8 cellular contexts compared by ENCODE assay signal in genomic region chr1:151837841-151838490, GRCh38. TPM values are rescaled to one million over a fixed set of nuclear protein-coding genes. Genes with fewer than 3 reads are reported as not detected.
DNase-seq lines count a peak whose midpoint lies in the region; ATAC-seq and TF ChIP-seq lines count a peak whose summit lies in the region.

No MANE protein-coding gene starts in this region.

- no peak overlapping the region for H3K27ac ChIP-seq in trophoblast cell (ENCODE audit: low read depth, low read length)

- no peak overlapping the region for H3K23ac ChIP-seq in trophoblast cell (ENCODE audit: low read length)

- peak overlapping the region; percentile 75 for H2AK5ac ChIP-seq in trophoblast cell (ENCODE audit: low read length)

- peak overlapping the region; percentile 73 for H4K91ac ChIP-seq in trophoblast cell (ENCODE audit: low read depth, low read length)

- peak; percentile 61 for DNase-seq in GM06990 (ENCODE audit: extremely low read depth, insufficient read length)
- DNase-seq in activated CD4-positive, CD25-positive, alpha-beta regulatory T cell treated with anti-CD3 and anti-CD28 coated beads, Interleukin-2, amount 50 U/mL, for 72 hours = peak; percentile 61
- no peak for DNase-seq in fibroblast of villous mesenchyme (ENCODE audit: low read depth)
- no peak for DNase-seq in trophoblast cell

- peaks cover 16% of the 10 kb centered on the region for H3K79me1 ChIP-seq in trophoblast cell (ENCODE audit: low read length)

- peak overlapping the region; percentile 40 for H3K18ac ChIP-seq in trophoblast cell (ENCODE audit: low read length)

- peak overlapping the region; percentile 39 for H2BK12ac ChIP-seq in trophoblast cell (ENCODE audit: low read length)

- no peak overlapping the region for H3K4ac ChIP-seq in trophoblast cell (ENCODE audit: low read depth, low read length)

- no CpG with 5 or more reads among the region's 68 CpGs for WGBS in trophoblast cell (ENCODE audit: extremely low coverage, insufficient coverage, insufficient read length)

- H3K4me2 ChIP-seq in trophoblast cell (ENCODE audit: low read length) = peak overlapping the region; percentile 59

- no peak overlapping the region for H2BK5ac ChIP-seq in trophoblast cell (ENCODE audit: low read depth, low read length, poor library complexity)

- peaks cover 2% of the 10 kb centered on the region for H3K9me3 ChIP-seq in trophoblast cell (ENCODE audit: insufficient read depth, low read depth, low read length)

- H3K36me3 ChIP-seq in GM06990 (ENCODE audit: control insufficient read depth, insufficient read depth, low read length) (no peaks in the 10 kb centered on the region), trophoblast cell (ENCODE audit: control insufficient read depth in 1 of 2, insufficient read depth in 2 of 2, low read length in 2 of 2) (no peaks in the 10 kb centered on the region)

- peak overlapping the region; percentile 69 for H2AFZ ChIP-seq in trophoblast cell (ENCODE audit: insufficient read depth, low read length, poor library complexity)

- H3K14ac ChIP-seq in trophoblast cell (ENCODE audit: low read length) = peak overlapping the region; percentile 59

- TF ChIP-seq CTCF in GM06990 (IDR thresholded peaks at IDR 0.05; ENCODE audit: insufficient read depth, low read length, poor library complexity, severe bottlenecking) (no peak), fibroblast of villous mesenchyme (IDR thresholded peaks at IDR 0.05; ENCODE audit: insufficient read depth, low read depth, low read length) (no peak)

- peak overlapping the region; percentile 73 for H4K8ac ChIP-seq in trophoblast cell (ENCODE audit: low read depth, low read length)

- H3K27me3 ChIP-seq in GM06990 (replicated peaks; ENCODE audit: control insufficient read depth, insufficient read depth, low read length) (peaks cover 2% of the 10 kb centered on the region), trophoblast cell (ENCODE audit: insufficient read depth, low read length) (peaks cover 21% of the 10 kb centered on the region)

- H3K9ac ChIP-seq in trophoblast cell (ENCODE audit: low read length) = no peak overlapping the region

- peaks cover 8% of the 10 kb centered on the region for H3K79me2 ChIP-seq in trophoblast cell (ENCODE audit: control insufficient read depth, insufficient read depth, low read length, poor library complexity)

- ATAC-seq in GM21367 (IDR thresholded peaks at IDR 0.05; ENCODE audit: unreplicated experiment) = no peak
- ATAC-seq in GM19035 (IDR thresholded peaks at IDR 0.05; ENCODE audit: unreplicated experiment) = no peak
- no peak for ATAC-seq in GM19452 (IDR thresholded peaks at IDR 0.05; ENCODE audit: unreplicated experiment)
- no peak for ATAC-seq in GM21526 (IDR thresholded peaks at IDR 0.05; ENCODE audit: low FRiP score, unreplicated experiment)

- H3K4me1 ChIP-seq in trophoblast cell (ENCODE audit: control insufficient read depth in 1 of 2, insufficient read depth in 2 of 2, low read length in 2 of 2) = peaks cover 24 to 31% of the 10 kb centered on the region in 2 experiments

- H2BK120ac ChIP-seq in trophoblast cell (ENCODE audit: insufficient read depth, low read length, poor library complexity) = peak overlapping the region; percentile 60

- H4K12ac ChIP-seq in trophoblast cell (ENCODE audit: low read depth, low read length) = peak overlapping the region; percentile 63

- H3K4me3 ChIP-seq in GM06990 (replicated peaks; ENCODE audit: low read depth, low read length) = peak overlapping the region; percentile 41
- peak overlapping the region; percentile 27 for H3K4me3 ChIP-seq in fibroblast of villous mesenchyme (ENCODE audit: low read depth, low read length)
- peak overlapping the region; percentile 47 for H3K4me3 ChIP-seq in trophoblast cell (ENCODE audit: low read depth, low read length)

RNA-seq across cellular contexts. Expression of gene C2CD4D, which starts 1.7 kb away (rescaled TPM):
- not detected in 2 replicates for total RNA-seq in fibroblast of villous mesenchyme
- 1.8 and 2.0 TPM in 2 replicates for polyA plus RNA-seq in trophoblast cell (2013)

RNA-seq across cellular contexts. Expression of gene RORC, which starts 6.4 kb away (rescaled TPM):
- under 0.01 TPM in 1 of 2 replicates, not detected in the other for total RNA-seq in fibroblast of villous mesenchyme
- 0.03 TPM in 2 replicates for polyA plus RNA-seq in trophoblast cell (2013)

RNA-seq across cellular contexts. Expression of gene THEM5, which starts 15.5 kb away (rescaled TPM):
- not detected in 2 replicates for total RNA-seq in fibroblast of villous mesenchyme
- polyA plus RNA-seq in trophoblast cell (2013) = 9.2 and 11.3 TPM in 2 replicates

RNA-seq across cellular contexts. Expression of gene LINGO4, which starts 32.7 kb away (rescaled TPM):
- not detected in 2 replicates for total RNA-seq in fibroblast of villous mesenchyme
- polyA plus RNA-seq in trophoblast cell (2013) = not detected in 2 replicates

RNA-seq across cellular contexts. Expression of gene TDRKH, which starts 47.7 kb away (rescaled TPM):
- total RNA-seq in fibroblast of villous mesenchyme = 0.64 and 1.7 TPM in 2 replicates
- polyA plus RNA-seq in trophoblast cell (2013) = 6.6 and 7.2 TPM in 2 replicates

Comparison
In these comparisons a context has a peak if more than half of its experiments do, and no peak if none do; other contexts are left out.
1. DNase-seq: peak in GM06990 (single experiment) and activated CD4-positive, CD25-positive, alpha-beta regulatory T cell treated with anti-CD3 and anti-CD28 coated beads, Interleukin-2, amount 50 U/mL, for 72 hours (single experiment); none in fibroblast of villous mesenchyme (single experiment) and trophoblast cell (0 of 2).
2. Peak in every context shown above with its lines, with median percentiles within 50 percentile points of each other: H3K4me3 ChIP-seq.